In the genomic region with DNA sequence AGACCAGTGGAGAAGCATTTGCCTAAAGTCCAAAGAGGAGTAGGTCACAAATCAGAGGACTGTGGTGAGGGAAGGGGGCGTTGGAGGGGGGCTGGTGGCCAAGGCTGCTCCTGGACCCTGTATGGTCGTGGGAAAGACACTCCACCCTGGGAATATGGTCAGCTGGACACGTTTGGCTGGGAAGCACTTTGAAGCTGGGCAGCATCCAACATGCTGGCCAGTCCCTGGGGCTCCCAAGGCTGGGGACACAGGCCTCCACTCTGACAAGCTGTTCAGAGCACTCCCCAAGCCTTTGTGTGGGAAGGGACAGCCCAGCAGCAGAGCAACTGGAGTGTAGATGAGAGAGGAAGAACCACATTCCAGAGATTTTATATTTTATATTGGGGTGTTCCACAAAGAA, we compare ENCODE assay signal across 14 cellular contexts.
"Had no signal": no experiment of that assay in that cellular context is flagged by ENCODE, and none has a peak within 500 bp of the region (broad histone marks: within the 10 kb centered on the region; RNA-seq: fewer than 3 reads in every experiment).

No MANE protein-coding gene starts in this region.

- H3K27ac Mint-ChIP-seq: activated CD4-positive, alpha-beta T cell treated with anti-CD3 and anti-CD28 coated beads, Interleukin-2, amount 10 ng/mL, durations not matched to agents 7 days and 5 days; activated naive CD4-positive, alpha-beta T cell treated with anti-CD3 and anti-CD28 coated beads for 36 hours; activated naive CD8-positive, alpha-beta T cell treated with anti-CD3 and anti-CD28 coated beads, Interleukin-2, amount 50 U/mL, for 24 hours; endodermal cell; natural killer cell treated with Interleukin-12 subunit alpha and Interleukin-12 subunit beta and Interleukin-15 and Interleukin-18, amount 100 ng/mL, for 72 hours; stimulated activated memory B cell treated with anti-CD40 and anti-IgM and Interleukin-4, amounts not matched to agents 10 μg/mL and 1 μg/mL and 100 μg/mL, for 72 hours; T-helper 2 cell treated with Interferon-gamma antibody and Interleukin-4, amounts not matched to agents 5 μg/mL and 100 μg/mL, for 36 hours had no signal

- H3K27ac ChIP-seq: gastroesophageal sphincter, hepatocyte, psoas muscle had no signal

- H3K4me2 ChIP-seq: hepatocyte had no signal

- DNase-seq: activated CD4-positive, alpha-beta T cell treated with anti-CD3 and anti-CD28 coated beads, Interleukin-2, amount 10 ng/mL, durations not matched to agents 7 days and 5 days; activated naive CD4-positive, alpha-beta T cell treated with anti-CD3 and anti-CD28 coated beads for 36 hours; activated naive CD8-positive, alpha-beta T cell treated with anti-CD3 and anti-CD28 coated beads, Interleukin-2, amount 50 U/mL, for 24 hours; endodermal cell; mesenchymal stem cell; psoas muscle; stimulated activated CD4-positive, alpha-beta T cell treated with anti-CD3 and anti-CD28 coated beads, Interleukin-12 subunit alpha, Interleukin-12 subunit beta, amount 100 ng/mL, for 4 hours had no signal

- H3K9me3 ChIP-seq: breast epithelium, gastroesophageal sphincter, psoas muscle had no signal

- H3K4me3 Mint-ChIP-seq: activated CD4-positive, alpha-beta T cell treated with anti-CD3 and anti-CD28 coated beads, Interleukin-2, amount 10 ng/mL, durations not matched to agents 7 days and 5 days; activated naive CD4-positive, alpha-beta T cell treated with anti-CD3 and anti-CD28 coated beads for 36 hours; activated naive CD8-positive, alpha-beta T cell treated with anti-CD3 and anti-CD28 coated beads, Interleukin-2, amount 50 U/mL, for 24 hours; endodermal cell; natural killer cell treated with Interleukin-12 subunit alpha and Interleukin-12 subunit beta and Interleukin-15 and Interleukin-18, amount 100 ng/mL, for 72 hours; stimulated activated memory B cell treated with anti-CD40 and anti-IgM and Interleukin-4, amounts not matched to agents 10 μg/mL and 1 μg/mL and 100 μg/mL, for 72 hours; T-helper 2 cell treated with Interferon-gamma antibody and Interleukin-4, amounts not matched to agents 5 μg/mL and 100 μg/mL, for 36 hours had no signal

- H3K36me3 ChIP-seq: breast epithelium, gastroesophageal sphincter had no signal

- H3K27me3 ChIP-seq: breast epithelium had no signal

- H3K36me3 Mint-ChIP-seq: natural killer cell treated with Interleukin-12 subunit alpha and Interleukin-12 subunit beta and Interleukin-15 and Interleukin-18, amount 100 ng/mL, for 72 hours; stimulated activated memory B cell treated with anti-CD40 and anti-IgM and Interleukin-4, amounts not matched to agents 10 μg/mL and 1 μg/mL and 100 μg/mL, for 72 hours had no signal

- ATAC-seq: activated naive CD8-positive, alpha-beta T cell treated with anti-CD3 and anti-CD28 coated beads, Interleukin-2, amount 50 U/mL, for 24 hours; gastroesophageal sphincter; natural killer cell treated with Interleukin-12 subunit alpha and Interleukin-12 subunit beta and Interleukin-15 and Interleukin-18, amount 100 ng/mL, for 72 hours; sciatic nerve; stimulated activated memory B cell treated with anti-CD40 and anti-IgM and Interleukin-4, amounts not matched to agents 10 μg/mL and 1 μg/mL and 100 μg/mL, for 72 hours had no signal

- H3K79me2 ChIP-seq: hepatocyte had no signal

- H3K4me1 Mint-ChIP-seq: activated CD4-positive, alpha-beta T cell treated with anti-CD3 and anti-CD28 coated beads, Interleukin-2, amount 10 ng/mL, durations not matched to agents 7 days and 5 days; activated naive CD8-positive, alpha-beta T cell treated with anti-CD3 and anti-CD28 coated beads, Interleukin-2, amount 50 U/mL, for 24 hours; endodermal cell had no signal

- H3K4me3 ChIP-seq: breast epithelium, gastroesophageal sphincter, hepatocyte, psoas muscle had no signal

- H3K9me3 Mint-ChIP-seq: activated CD4-positive, alpha-beta T cell treated with anti-CD3 and anti-CD28 coated beads, Interleukin-2, amount 10 ng/mL, durations not matched to agents 7 days and 5 days; activated naive CD4-positive, alpha-beta T cell treated with anti-CD3 and anti-CD28 coated beads for 36 hours; activated naive CD8-positive, alpha-beta T cell treated with anti-CD3 and anti-CD28 coated beads, Interleukin-2, amount 50 U/mL, for 24 hours; endodermal cell; natural killer cell treated with Interleukin-12 subunit alpha and Interleukin-12 subunit beta and Interleukin-15 and Interleukin-18, amount 100 ng/mL, for 72 hours; stimulated activated memory B cell treated with anti-CD40 and anti-IgM and Interleukin-4, amounts not matched to agents 10 μg/mL and 1 μg/mL and 100 μg/mL, for 72 hours; T-helper 2 cell treated with Interferon-gamma antibody and Interleukin-4, amounts not matched to agents 5 μg/mL and 100 μg/mL, for 36 hours had no signal

- H2AFZ ChIP-seq: hepatocyte had no signal
